ENCODE assay signal across 10 cellular contexts in the genomic region with DNA sequence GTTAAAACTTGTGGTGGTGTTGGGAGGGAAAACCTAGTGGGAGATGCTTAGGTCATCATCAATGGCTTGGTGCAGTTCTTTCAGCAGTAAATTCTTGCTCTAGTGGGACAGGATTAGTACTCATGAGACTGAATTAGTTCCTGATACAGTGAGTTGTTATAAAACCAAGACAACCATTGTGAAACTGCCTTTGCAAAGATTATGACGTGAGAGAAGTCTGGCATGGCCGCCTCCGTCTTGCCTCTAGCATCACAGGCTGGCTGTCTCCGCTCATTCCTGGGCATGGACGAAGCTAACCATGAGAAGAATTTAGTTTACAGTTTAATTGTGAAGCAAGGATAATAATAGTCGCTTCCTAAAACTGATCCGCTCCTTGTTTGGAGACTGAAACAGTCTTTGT.
DNase-seq lines count a peak whose midpoint lies in the region; ATAC-seq and TF ChIP-seq lines count a peak whose summit lies in the region.
"Had no signal": no experiment of that assay in that cellular context is flagged by ENCODE, and none has a peak within 500 bp of the region (broad histone marks: within the 10 kb centered on the region; RNA-seq: fewer than 3 reads in every experiment).

No MANE protein-coding gene starts in this region.

- no peaks in the 10 kb centered on the region for H3F3A ChIP-seq in GM23248 (ENCODE audit: insufficient read depth)
- peaks cover 33% of the 10 kb centered on the region for H3F3A ChIP-seq in MM.1S (ENCODE audit: insufficient read depth, low read length)

- 8 to 13% methylated on average over 7 of the region's 7 CpGs for WGBS in GM23248 (ENCODE audit: low coverage in 1 of 2, low lambda C conversion rate in 2 of 2, missing lambda C conversion rate in 2 of 2), 2 experiments

- no peak overlapping the region for H3K4me3 Mint-ChIP-seq in activated T-cell treated with anti-CD3 and anti-CD28 coated beads, Interleukin-2, amount 50 U/mL, for 24 hours
- H3K4me3 Mint-ChIP-seq: dendritic cell treated with granulocyte-macrophage colony-stimulating factor and Interleukin-4, amounts not matched to agents 40 ng/mL and 50 ng/mL, for 4 days; nephron had no signal

- H3K4me1 ChIP-seq in GM23248 (ENCODE audit: insufficient read depth): no peaks in the 10 kb centered on the region
- peaks cover 39% of the 10 kb centered on the region for H3K4me1 ChIP-seq in MM.1S (ENCODE audit: low read length)
- no peaks in the 10 kb centered on the region for H3K4me1 ChIP-seq in lower lobe of right lung

- peaks cover 28% of the 10 kb centered on the region for H3K27me3 Mint-ChIP-seq in activated T-cell treated with anti-CD3 and anti-CD28 coated beads, Interleukin-2, amount 50 U/mL, for 24 hours
- H3K27me3 Mint-ChIP-seq: dendritic cell treated with granulocyte-macrophage colony-stimulating factor and Interleukin-4, amounts not matched to agents 40 ng/mL and 50 ng/mL, for 4 days had no signal

- no peaks in the 10 kb centered on the region for H4K20me1 ChIP-seq in GM23248 (ENCODE audit: insufficient read depth)
- H4K20me1 ChIP-seq in MM.1S (ENCODE audit: insufficient read depth, low read length): no peaks in the 10 kb centered on the region

- H3K9ac ChIP-seq in GM23248 (no peak overlapping the region), MM.1S (ENCODE audit: low read length) (peak overlapping the region; percentile 83)

- no peak for TF ChIP-seq CTCF in MM.1S (IDR thresholded peaks at IDR 0.05; ENCODE audit: low read length)
- no peak for TF ChIP-seq CTCF in lower lobe of right lung (IDR thresholded peaks at IDR 0.05)

- H3K9me3 Mint-ChIP-seq in activated T-cell treated with anti-CD3 and anti-CD28 coated beads, Interleukin-2, amount 50 U/mL, for 24 hours: no peaks in the 10 kb centered on the region

- peaks cover 7% of the 10 kb centered on the region; the same call in 1 of the 2 replicates for H3K27me3 ChIP-seq in GM23248 (replicated peaks; ENCODE audit: insufficient read depth)
- H3K27me3 ChIP-seq in MM.1S (replicated peaks; ENCODE audit: insufficient read depth, low read length): no peaks in the 10 kb centered on the region
- H3K27me3 ChIP-seq in lower lobe of right lung (ENCODE audit: low read depth): no peaks in the 10 kb centered on the region

- no peaks in the 10 kb centered on the region for H3K9me2 ChIP-seq in GM23248 (ENCODE audit: insufficient read depth)
- no peaks in the 10 kb centered on the region for H3K9me2 ChIP-seq in MM.1S (replicated peaks; ENCODE audit: insufficient read depth, low read length)

- H3K79me2 ChIP-seq in GM23248 (ENCODE audit: insufficient read depth): no peaks in the 10 kb centered on the region
- H3K79me2 ChIP-seq in MM.1S (ENCODE audit: low read length): peaks cover 15% of the 10 kb centered on the region

- intact Hi-C loops in lower lobe of right lung (cut with DNase I): no loop called here

- H3K36me3 ChIP-seq in GM23248 (ENCODE audit: low read depth): no peaks in the 10 kb centered on the region
- no peaks in the 10 kb centered on the region for H3K36me3 ChIP-seq in MM.1S (replicated peaks; ENCODE audit: insufficient read depth, low read length)
- H3K36me3 ChIP-seq in lower lobe of right lung: no peaks in the 10 kb centered on the region

- ATAC-seq in GM18505 (IDR thresholded peaks at IDR 0.05; ENCODE audit: unreplicated experiment) (peak; percentile 55), lower lobe of right lung (no peak)

- no peaks in the 10 kb centered on the region for H3K9me3 ChIP-seq in GM23248 (ENCODE audit: low read depth)
- H3K9me3 ChIP-seq in MM.1S (replicated peaks; ENCODE audit: insufficient read depth, low read length): no peaks in the 10 kb centered on the region
- no peaks in the 10 kb centered on the region for H3K9me3 ChIP-seq in lower lobe of right lung

- H2AFZ ChIP-seq in GM23248 (no peak overlapping the region), MM.1S (ENCODE audit: low read length) (peak overlapping the region; percentile 51)

- TF ChIP-seq POLR2A in GM18505 (IDR thresholded peaks at IDR 0.05; ENCODE audit: borderline replicate concordance, extremely low read depth, insufficient read depth, insufficient read length): no peak

- H3K4me1 Mint-ChIP-seq in activated T-cell treated with anti-CD3 and anti-CD28 coated beads, Interleukin-2, amount 50 U/mL, for 24 hours (ENCODE audit: low read depth): no peaks in the 10 kb centered on the region
- H3K4me1 Mint-ChIP-seq: nephron had no signal

- in situ Hi-C loops in GM23248 (cut with MboI): no loop called here

- H3K27ac ChIP-seq in GM23248: no peak overlapping the region
- peak overlapping the region; percentile 94 for H3K27ac ChIP-seq in MM.1S (ENCODE audit: low read length)
- peak overlapping the region; percentile 8 for H3K27ac ChIP-seq in lower lobe of right lung

- no peak overlapping the region for H3K4me3 ChIP-seq in GM23248
- H3K4me3 ChIP-seq in MM.1S (ENCODE audit: low read length): peak overlapping the region; percentile 54
- H3K4me3 ChIP-seq in lower lobe of right lung: no peak overlapping the region

- H3K36me3 Mint-ChIP-seq in activated T-cell treated with anti-CD3 and anti-CD28 coated beads, Interleukin-2, amount 50 U/mL, for 24 hours (ENCODE audit: low read depth): no peaks in the 10 kb centered on the region

- peak; percentile 54 for DNase-seq in GM23248
- peak; percentile 61 for DNase-seq in MM.1S
- DNase-seq in lower lobe of right lung: no peak
- DNase-seq in HPDE6-E6E7 (ENCODE audit: extremely low spot score): no peak
- DNase-seq in activated T-cell treated with anti-CD3 and anti-CD28 coated beads, Interleukin-2, amount 50 U/mL, for 24 hours: no peak
- DNase-seq in effector CD8-positive, alpha-beta T cell (lab: John Stamatoyannopoulos, UW): no peak
- no peak for DNase-seq in epidermal melanocyte (ENCODE audit: insufficient read length, low spot score)

- no peak overlapping the region for H3K27ac Mint-ChIP-seq in activated T-cell treated with anti-CD3 and anti-CD28 coated beads, Interleukin-2, amount 50 U/mL, for 24 hours
- H3K27ac Mint-ChIP-seq: dendritic cell treated with granulocyte-macrophage colony-stimulating factor and Interleukin-4, amounts not matched to agents 40 ng/mL and 50 ng/mL, for 4 days had no signal

- H3K4me2 ChIP-seq in GM23248 (ENCODE audit: unreplicated experiment) (no peak overlapping the region), MM.1S (ENCODE audit: low read depth, low read length) (peak overlapping the region; percentile 96)

Comparison
In these comparisons a context has a peak if more than half of its experiments do, and no peak if none do; other contexts are left out.
1. DNase-seq: peak in GM23248 (single experiment) and MM.1S (single experiment); none in lower lobe of right lung (single experiment), HPDE6-E6E7 (single experiment), activated T-cell treated with anti-CD3 and anti-CD28 coated beads, Interleukin-2, amount 50 U/mL, for 24 hours (single experiment), effector CD8-positive, alpha-beta T cell (single experiment) and epidermal melanocyte (single experiment).